ENCODE assay signal across 9 cellular contexts in genomic region chr11:3984896-3985295, GRCh38.
DNase-seq lines count a peak whose midpoint lies in the region; ATAC-seq and TF ChIP-seq lines count a peak whose summit lies in the region.
"Had no signal": no experiment of that assay in that cellular context is flagged by ENCODE, and none has a peak within 500 bp of the region (broad histone marks: within the 10 kb centered on the region; RNA-seq: fewer than 3 reads in every experiment).

No MANE protein-coding gene starts in this region.

- H3K4me3 Mint-ChIP-seq in stimulated activated effector memory CD8-positive, alpha-beta T cell treated with anti-CD3 and anti-CD28 coated beads, Interleukin-12 subunit alpha, Interleukin-12 subunit beta, amount 100 ng/mL, for 72 hours: no peak overlapping the region

- no peak overlapping the region for H3K27ac ChIP-seq in SK-N-SH (ENCODE audit: low read depth in 2 of 2, low read length in 1 of 2)
- H3K27ac ChIP-seq in foreskin keratinocyte: no peak overlapping the region
- H3K27ac ChIP-seq in PC-9: no peak overlapping the region
- H3K27ac ChIP-seq: upper lobe of left lung had no signal

- TF ChIP-seq EP300 in SK-N-SH (IDR thresholded peaks at IDR 0.05; ENCODE audit: borderline replicate concordance in 1 of 2, low read depth in 1 of 2, low read length in 1 of 2): no peak

- CTCF ChIA-PET in SK-N-SH (lab: Yijun Ruan, JAX) (interaction anchor here (2.1 to 2.5 kb wide), 2 partner anchors 130 to 135 kb away, joined by 7 to 9 read pairs; partner anchors contain the start of gene STIM1), PC-9 (lab: Charles Lee) (no interaction called here)

- POLR2A ChIA-PET in SK-N-SH (lab: Yijun Ruan, JAX) (no interaction called here), PC-9 (lab: Charles Lee; ENCODE audit: unreplicated experiment) (no interaction called here)

- H3K9me3 Mint-ChIP-seq in stimulated activated effector memory CD8-positive, alpha-beta T cell treated with anti-CD3 and anti-CD28 coated beads, Interleukin-12 subunit alpha, Interleukin-12 subunit beta, amount 100 ng/mL, for 72 hours: no peaks in the 10 kb centered on the region

- H3K4me1 ChIP-seq in SK-N-SH (ENCODE audit: control insufficient read depth in 1 of 2, insufficient read depth in 2 of 2, low read depth in 1 of 2, low read length in 1 of 2) (peaks cover 0 to 2% of the 10 kb centered on the region in 2 experiments; a peak in 1 of 4 replicates), foreskin keratinocyte (no peaks in the 10 kb centered on the region), PC-9 (replicated peaks; ENCODE audit: insufficient read depth) (no peaks in the 10 kb centered on the region)

- H3K79me2 ChIP-seq in SK-N-SH (ENCODE audit: insufficient read depth) (no peaks in the 10 kb centered on the region), PC-9 (ENCODE audit: low read depth) (no peaks in the 10 kb centered on the region)

- H3K4me2 ChIP-seq in SK-N-SH (no peak overlapping the region), PC-9 (no peak overlapping the region)

- no peak overlapping the region for H2AFZ ChIP-seq in SK-N-SH (ENCODE audit: low read depth)
- no peak overlapping the region for H2AFZ ChIP-seq in PC-9

- H4K20me1 ChIP-seq in SK-N-SH (ENCODE audit: insufficient read depth) (no peaks in the 10 kb centered on the region), PC-9 (ENCODE audit: insufficient read depth) (no peaks in the 10 kb centered on the region)

- no peaks in the 10 kb centered on the region for H3K9me2 ChIP-seq in SK-N-SH
- no peaks in the 10 kb centered on the region for H3K9me2 ChIP-seq in PC-9 (ENCODE audit: insufficient read depth)

- peak overlapping the region; percentile 8 for H3K27ac Mint-ChIP-seq in stimulated activated effector memory CD8-positive, alpha-beta T cell treated with anti-CD3 and anti-CD28 coated beads, Interleukin-12 subunit alpha, Interleukin-12 subunit beta, amount 100 ng/mL, for 72 hours

- H3K36me3 Mint-ChIP-seq in stimulated activated effector memory CD8-positive, alpha-beta T cell treated with anti-CD3 and anti-CD28 coated beads, Interleukin-12 subunit alpha, Interleukin-12 subunit beta, amount 100 ng/mL, for 72 hours: no peaks in the 10 kb centered on the region

- no TSS peak for BruUV-seq in PC-9 (replicated peaks; lab: Mats Ljungman, UMichigan)

- TF ChIP-seq RAD21 in SK-N-SH (IDR thresholded peaks at IDR 0.05; ENCODE audit: low read length): peak; percentile 55

- H3K4me3 ChIP-seq in SK-N-SH (ENCODE audit: low read depth in 2 of 2, low read length in 1 of 2) (no peak overlapping the region), PC-9 (no peak overlapping the region)
- H3K4me3 ChIP-seq: upper lobe of left lung had no signal

- H3K36me3 ChIP-seq in SK-N-SH (replicated peaks in 1 of 2; ENCODE audit: control insufficient read depth in 1 of 2, insufficient read depth in 2 of 2, low read length in 1 of 2) (no peaks in the 10 kb centered on the region), PC-9 (ENCODE audit: low read depth) (no peaks in the 10 kb centered on the region)
- H3K36me3 ChIP-seq: upper lobe of left lung had no signal

- TF ChIP-seq CTCF in SK-N-SH (IDR thresholded peaks at IDR 0.05) (no peak), foreskin keratinocyte (conservative IDR thresholded peaks at IDR 0.05) (peak; percentile 44), PC-9 (conservative IDR thresholded peaks at IDR 0.05) (no peak)

- no peaks in the 10 kb centered on the region for H3F3A ChIP-seq in SK-N-SH (replicated peaks; ENCODE audit: insufficient read depth)
- no peaks in the 10 kb centered on the region for H3F3A ChIP-seq in PC-9 (ENCODE audit: insufficient read depth, low read depth)

- H3K9me3 ChIP-seq in SK-N-SH: no peaks in the 10 kb centered on the region
- no peaks in the 10 kb centered on the region for H3K9me3 ChIP-seq in PC-9 (ENCODE audit: insufficient read depth, low read depth)
- H3K9me3 ChIP-seq: upper lobe of left lung had no signal

- peaks cover 61% of the 10 kb centered on the region for H3K4me1 Mint-ChIP-seq in stimulated activated effector memory CD8-positive, alpha-beta T cell treated with anti-CD3 and anti-CD28 coated beads, Interleukin-12 subunit alpha, Interleukin-12 subunit beta, amount 100 ng/mL, for 72 hours

- peak; percentile 27 for DNase-seq in SK-N-SH
- peak; percentile 33 for DNase-seq in activated T-cell treated with anti-CD3 and anti-CD28 coated beads for 48 hours (ENCODE audit: low read depth)
- DNase-seq in foreskin keratinocyte: no peak
- DNase-seq in stimulated activated effector memory CD8-positive, alpha-beta T cell treated with anti-CD3 and anti-CD28 coated beads, Interleukin-12 subunit alpha, Interleukin-12 subunit beta, amount 100 ng/mL, for 72 hours (ENCODE audit: low spot score in 2 of 2): peak; percentile 13 to 65
- no peak for DNase-seq in PC-9
- DNase-seq in Kasumi-1 (lab: John Stamatoyannopoulos, UW): no peak
- DNase-seq in NCI-H2029 (lab: John Stamatoyannopoulos, UW): no peak
- DNase-seq: upper lobe of left lung had no signal

- 79% methylated on average over 4 of the region's 5 CpGs for WGBS in SK-N-SH (ENCODE audit: low lambda C conversion rate)

- H3K27me3 ChIP-seq in SK-N-SH (ENCODE audit: insufficient read depth): no peaks in the 10 kb centered on the region
- no peaks in the 10 kb centered on the region for H3K27me3 ChIP-seq in foreskin keratinocyte
- H3K27me3 ChIP-seq in PC-9 (ENCODE audit: insufficient read depth, low read depth): no peaks in the 10 kb centered on the region
- H3K27me3 ChIP-seq: upper lobe of left lung had no signal

- ATAC-seq in SK-N-SH treated with all-trans-retinoic acid at 6 μM for 48 hours: no peak
- ATAC-seq in foreskin keratinocyte: no peak
- peak; percentile 92 for ATAC-seq in stimulated activated effector memory CD8-positive, alpha-beta T cell treated with anti-CD3 and anti-CD28 coated beads, Interleukin-12 subunit alpha, Interleukin-12 subunit beta, amount 100 ng/mL, for 72 hours

- H3K9ac ChIP-seq in SK-N-SH: no peak overlapping the region

- intact Hi-C loops in PC-9 (cut with micrococcal nuclease; ENCODE audit: unreplicated experiment): no loop called here

TF ChIP-seq in SK-N-SH, 30 proteins besides CTCF, POLR2A, EP300 and RAD21:
- no peak for TF ChIP-seq REST (IDR thresholded peaks at IDR 0.05; ENCODE audit: low read depth, low read length)
- no peak for TF ChIP-seq TCF12 (IDR thresholded peaks at IDR 0.05)

TF ChIP-seq in SK-N-SH treated with all-trans-retinoic acid at 6 μM for 48 hours, 23 proteins besides CTCF, POLR2A, EP300 and RAD21 (continues in another document):
- TF ChIP-seq CREB5 (CRISPR knock-in tag; IDR thresholded peaks at IDR 0.05; ENCODE audit: low read depth): no peak
- TF ChIP-seq ZNF70 (CRISPR knock-in tag; IDR thresholded peaks at IDR 0.05): no peak
- no peak for TF ChIP-seq RARB (CRISPR knock-in tag; IDR thresholded peaks at IDR 0.05)
- TF ChIP-seq PPARA (CRISPR knock-in tag; IDR thresholded peaks at IDR 0.05; ENCODE audit: borderline replicate concordance): no peak
- TF ChIP-seq TSHZ2 (CRISPR knock-in tag; IDR thresholded peaks at IDR 0.05): no peak
- no peak for TF ChIP-seq ZFP30 (CRISPR knock-in tag; IDR thresholded peaks at IDR 0.05)
- TF ChIP-seq POU6F1 (CRISPR knock-in tag; IDR thresholded peaks at IDR 0.05; ENCODE audit: borderline replicate concordance, low read depth): no peak
- TF ChIP-seq ESRRG (CRISPR knock-in tag; IDR thresholded peaks at IDR 0.05): no peak
- no peak for TF ChIP-seq TOX (CRISPR knock-in tag; IDR thresholded peaks at IDR 0.05; ENCODE audit: borderline replicate concordance)

Comparison
In these comparisons a context has a peak if more than half of its experiments do, and no peak if none do; other contexts are left out.
1. DNase-seq: peak in SK-N-SH (single experiment), activated T-cell treated with anti-CD3 and anti-CD28 coated beads for 48 hours (single experiment) and stimulated activated effector memory CD8-positive, alpha-beta T cell treated with anti-CD3 and anti-CD28 coated beads, Interleukin-12 subunit alpha, Interleukin-12 subunit beta, amount 100 ng/mL, for 72 hours (2 of 2); none in foreskin keratinocyte (0 of 2), PC-9 (0 of 2), Kasumi-1 (0 of 2) and NCI-H2029 (single experiment).